Comparison of ENCODE assay signal across 29 cellular contexts in the genomic region with DNA sequence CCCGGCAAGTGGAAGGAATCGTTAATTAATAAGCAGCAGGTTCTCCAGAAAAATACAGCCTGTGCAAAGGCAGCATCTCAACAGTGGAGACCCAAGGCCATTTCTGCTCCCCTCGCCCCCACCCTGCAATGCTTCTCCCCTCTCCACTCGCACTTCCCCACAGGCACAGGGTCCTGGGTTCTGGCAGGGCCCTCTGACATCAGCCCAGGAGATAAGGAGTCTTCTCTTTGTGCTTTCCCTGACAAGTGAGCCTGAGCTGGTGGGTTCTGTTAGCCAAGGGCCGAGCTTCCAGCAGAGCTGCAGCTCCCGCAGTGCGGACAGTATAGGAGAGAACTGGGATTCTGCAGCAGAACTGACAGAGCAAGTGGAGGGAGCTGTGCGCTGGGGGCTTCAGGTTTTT.
"Had no signal": no experiment of that assay in that cellular context is flagged by ENCODE, and none has a peak within 500 bp of the region (broad histone marks: within the 10 kb centered on the region; RNA-seq: fewer than 3 reads in every experiment).

No MANE protein-coding gene starts in this region.

- H3K4me3 Mint-ChIP-seq: activated CD8-positive, alpha-beta T cell treated with anti-CD3 and anti-CD28 coated beads, Interleukin-2, amount 10 ng/mL, durations not matched to agents 7 days and 5 days; activated naive CD8-positive, alpha-beta T cell treated with anti-CD3 and anti-CD28 coated beads, Interleukin-2, amount 50 U/mL, for 24 hours; central memory CD8-positive, alpha-beta T cell; T-helper 17 cell; WTC11 had no signal

- H3K36me3 ChIP-seq: ascending aorta, Peyer's patch, SJCRH30 had no signal

- H3K9me3 Mint-ChIP-seq: central memory CD8-positive, alpha-beta T cell had no signal

- H3K9me3 ChIP-seq: ascending aorta, body of pancreas, Peyer's patch, SJCRH30 had no signal

- H3K4me1 Mint-ChIP-seq: activated naive CD8-positive, alpha-beta T cell treated with anti-CD3 and anti-CD28 coated beads, Interleukin-2, amount 50 U/mL, for 24 hours; central memory CD8-positive, alpha-beta T cell; T-helper 17 cell had no signal

- H3K4me3 ChIP-seq: ascending aorta, body of pancreas, Peyer's patch, SJCRH30 had no signal

- H3K27ac ChIP-seq: ascending aorta, body of pancreas, Peyer's patch, RWPE1, SJCRH30 had no signal

- H3K27ac Mint-ChIP-seq: activated CD8-positive, alpha-beta T cell treated with anti-CD3 and anti-CD28 coated beads, Interleukin-2, amount 10 ng/mL, durations not matched to agents 7 days and 5 days; activated naive CD8-positive, alpha-beta T cell treated with anti-CD3 and anti-CD28 coated beads, Interleukin-2, amount 50 U/mL, for 24 hours; T-helper 17 cell; WTC11 had no signal

- H3K27me3 ChIP-seq: ascending aorta, body of pancreas, Peyer's patch, SJCRH30 had no signal

- DNase-seq: activated CD4-positive, alpha-beta T cell treated with anti-CD3 and anti-CD28 coated beads for 48 hours; activated CD4-positive, alpha-beta T cell treated with anti-CD3 and anti-CD28 coated beads, Interleukin-2, amount 50 U/mL, for 4 hours; activated CD4-positive, CD25-positive, alpha-beta regulatory T cell treated with anti-CD3 and anti-CD28 coated beads, Interleukin-2, amount 50 U/mL, for 72 hours; activated CD8-positive, alpha-beta memory T cell treated with anti-CD3 and anti-CD28 coated beads, Interleukin-2, amount 50 U/mL, for 48 hours; activated CD8-positive, alpha-beta T cell treated with anti-CD3 and anti-CD28 coated beads, Interleukin-2, amount 10 ng/mL, durations not matched to agents 7 days and 5 days; activated effector memory CD4-positive, alpha-beta T cell treated with Interleukin-2 at 50 U/mL for 16 hours; activated naive CD4-positive, alpha-beta T cell; activated naive CD8-positive, alpha-beta T cell treated with anti-CD3 and anti-CD28 coated beads, Interleukin-2, amount 50 U/mL, for 24 hours; activated T-cell treated with anti-CD3 and anti-CD28 coated beads, Interleukin-2, amount 50 U/mL, for 1 hour; amniotic stem cell; body of pancreas; Kasumi-1; KBM-7; NCI-H1048; NCI-H1694; NCI-H2029; NCI-H2107; NCI-H510A treated with DMSO at 0.1 percent for 48 hours; NCI-H69; Peyer's patch; Right ventricle myocardium superior; SJCRH30; T-helper 17 cell; T-helper 9 cell had no signal

- ATAC-seq: activated CD8-positive, alpha-beta T cell treated with anti-CD3 and anti-CD28 coated beads, Interleukin-2, amount 10 ng/mL, durations not matched to agents 7 days and 5 days; activated naive CD4-positive, alpha-beta T cell treated with anti-CD3 and anti-CD28 coated beads, Interleukin-2, amount 50 U/mL, for 72 hours; activated naive CD8-positive, alpha-beta T cell treated with anti-CD3 and anti-CD28 coated beads, Interleukin-2, amount 50 U/mL, for 24 hours; body of pancreas; T-helper 17 cell; WTC11 had no signal

- H3K4me1 ChIP-seq: body of pancreas, Peyer's patch, SJCRH30 had no signal

- H3K36me3 Mint-ChIP-seq: activated naive CD4-positive, alpha-beta T cell treated with anti-CD3 and anti-CD28 coated beads, Interleukin-2, amount 50 U/mL, for 72 hours had no signal
